In the genomic region with DNA sequence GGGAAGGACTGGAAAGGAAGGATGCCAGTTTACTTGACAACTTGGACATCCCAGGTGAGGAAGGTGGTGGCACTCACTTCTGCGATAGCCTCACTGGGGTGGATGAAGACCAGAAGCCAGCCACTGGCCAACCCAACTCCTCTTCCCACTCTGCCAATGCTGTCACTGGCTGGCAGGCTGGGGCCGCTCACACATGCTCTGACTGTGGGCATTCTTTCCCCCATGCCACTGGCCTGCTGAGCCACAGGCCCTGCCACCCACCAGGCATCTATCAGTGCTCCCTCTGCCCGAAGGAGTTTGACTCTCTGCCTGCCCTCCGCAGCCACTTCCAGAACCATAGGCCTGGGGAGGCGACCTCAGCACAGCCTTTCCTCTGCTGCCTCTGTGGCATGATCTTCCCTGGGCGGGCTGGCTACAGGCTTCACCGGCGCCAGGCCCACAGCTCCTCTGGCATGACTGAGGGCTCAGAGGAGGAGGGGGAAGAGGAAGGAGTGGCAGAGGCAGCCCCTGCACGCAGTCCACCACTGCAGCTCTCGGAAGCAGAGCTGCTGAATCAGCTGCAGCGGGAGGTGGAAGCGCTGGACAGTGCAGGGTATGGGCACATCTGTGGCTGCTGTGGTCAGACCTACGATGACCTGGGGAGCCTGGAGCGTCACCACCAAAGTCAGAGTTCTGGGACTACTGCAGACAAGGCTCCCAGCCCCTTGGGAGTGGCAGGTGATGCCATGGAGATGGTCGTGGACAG, we compare ENCODE assay signal across 20 cellular contexts. TPM values are rescaled to one million over a fixed set of nuclear protein-coding genes. Genes with fewer than 3 reads are reported as not detected.
DNase-seq lines count a peak whose midpoint lies in the region; ATAC-seq, FAIRE-seq and TF ChIP-seq lines count a peak whose summit lies in the region.
"Had no signal": no experiment of that assay in that cellular context is flagged by ENCODE, and none has a peak within 500 bp of the region (broad histone marks: within the 10 kb centered on the region; RNA-seq: fewer than 3 reads in every experiment).

No MANE protein-coding gene starts in this region.

- no peak for ATAC-seq in activated T-cell treated with anti-CD3 and anti-CD28 coated beads, Interleukin-2, amount 50 U/mL, for 4 hours
- ATAC-seq in K562, result no peak

- no peak for DNase-seq in activated T-cell treated with anti-CD3 and anti-CD28 coated beads, Interleukin-2, amount 50 U/mL, for 24 hours
- no peak for DNase-seq in activated T-cell treated with anti-CD3 and anti-CD28 coated beads, Interleukin-2, amount 50 U/mL, for 4 hours
- peak; percentile 11 for DNase-seq in D721Med (ENCODE audit: insufficient read length, low spot score)
- no peak for DNase-seq in K562 (ENCODE audit: extremely low read depth in 1 of 4, low spot score in 3 of 4)
- no peak for DNase-seq in SW480 (ENCODE audit: low spot score)
- DNase-seq in T-helper 2 cell treated with Interferon-gamma antibody and Interleukin-4, amounts not matched to agents 5 μg/mL and 100 μg/mL, for 36 hours (ENCODE audit: low spot score), result no peak
- no peak for DNase-seq in SHP77 treated with DMSO at 0.1 percent for 48 hours (lab: John Stamatoyannopoulos, UW)
- DNase-seq: DMS79 treated with DMSO at 0.1 percent for 48 hours; IMR-90; Karpas-422; MG63; NCI-H1092 treated with DMSO at 0.1 percent for 48 hours; NCI-H1694; NCI-H510A; NCI-H748 treated with DMSO at 0.1 percent for 48 hours; NK-92 treated with Interleukin-12 subunit alpha and Interleukin-12 subunit beta, amount 100 ng/mL, for 24 hours; OCI-M1 had no signal

- H3K27ac ChIP-seq in K562 (ENCODE audit: extremely low read depth, low read depth, low read length) (no peak overlapping the region), neutrophil (peak overlapping the region; percentile 71)
- H3K27ac ChIP-seq: BLaER1 had no signal

- FAIRE-seq in D721Med (lab: Jason Lieb, UNC) (no peak), K562 (lab: Jason Lieb, UNC) (no peak)
- FAIRE-seq: A204.1 had no signal

- H3K27me3 ChIP-seq in K562 (ENCODE audit: control insufficient read depth in 2 of 2, insufficient read depth in 2 of 2, low read length in 2 of 2) (no peaks in the 10 kb centered on the region), neutrophil (no peaks in the 10 kb centered on the region)
- H3K27me3 ChIP-seq: BLaER1, MG63 had no signal

- no peak overlapping the region for H3K4me3 ChIP-seq in K562
- H3K4me3 ChIP-seq in neutrophil (ENCODE audit: low read depth in 1 of 2, low read length in 1 of 2), result no peak overlapping the region
- H3K4me3 ChIP-seq: BLaER1, MG63 had no signal

- no peak overlapping the region for H3K4me2 ChIP-seq in K562 (ENCODE audit: insufficient read depth, low read length)
- H3K4me2 ChIP-seq: BLaER1 had no signal

- H3K4me3 Mint-ChIP-seq in activated T-cell treated with anti-CD3 and anti-CD28 coated beads, Interleukin-2, amount 50 U/mL, for 24 hours, result no peak overlapping the region
- no peak overlapping the region for H3K4me3 Mint-ChIP-seq in activated T-cell treated with anti-CD3 and anti-CD28 coated beads, Interleukin-2, amount 50 U/mL, for 4 hours
- H3K4me3 Mint-ChIP-seq in T-helper 2 cell treated with Interferon-gamma antibody and Interleukin-4, amounts not matched to agents 5 μg/mL and 100 μg/mL, for 36 hours, result no peak overlapping the region

- in situ Hi-C loops in K562 (cut with MboI), result no loop called here

- CTCF ChIA-PET in K562 (lab: Yijun Ruan, JAX; ENCODE audit: low intra/inter-chr PET ratio), result no interaction called here

- H3K9ac ChIP-seq in K562 (ENCODE audit: insufficient read depth in 1 of 2, low read depth in 2 of 2, low read length in 2 of 2), result 0 out of 4 replicates have a peak overlapping the region, but pooled peaks of 1 of the 2 experiments have one; percentile 37
- H3K9ac ChIP-seq: BLaER1 had no signal

- H3K36me3 Mint-ChIP-seq in activated T-cell treated with anti-CD3 and anti-CD28 coated beads, Interleukin-2, amount 50 U/mL, for 24 hours (ENCODE audit: low read depth), result peaks cover 88% of the 10 kb centered on the region
- peaks cover 26% of the 10 kb centered on the region for H3K36me3 Mint-ChIP-seq in activated T-cell treated with anti-CD3 and anti-CD28 coated beads, Interleukin-2, amount 50 U/mL, for 4 hours (ENCODE audit: insufficient read depth)
- peaks cover 45% of the 10 kb centered on the region for H3K36me3 Mint-ChIP-seq in T-helper 2 cell treated with Interferon-gamma antibody and Interleukin-4, amounts not matched to agents 5 μg/mL and 100 μg/mL, for 36 hours (ENCODE audit: low read depth)

- TF ChIP-seq POLR2A in K562 (conservative IDR thresholded peaks at IDR 0.05), result no peak

- no peaks in the 10 kb centered on the region for H3K27me3 Mint-ChIP-seq in activated T-cell treated with anti-CD3 and anti-CD28 coated beads, Interleukin-2, amount 50 U/mL, for 24 hours
- no peaks in the 10 kb centered on the region for H3K27me3 Mint-ChIP-seq in activated T-cell treated with anti-CD3 and anti-CD28 coated beads, Interleukin-2, amount 50 U/mL, for 4 hours (ENCODE audit: low read depth)
- H3K27me3 Mint-ChIP-seq in T-helper 2 cell treated with Interferon-gamma antibody and Interleukin-4, amounts not matched to agents 5 μg/mL and 100 μg/mL, for 36 hours (ENCODE audit: low read depth), result no peaks in the 10 kb centered on the region

- peak overlapping the region; percentile 22 for H3K27ac Mint-ChIP-seq in activated T-cell treated with anti-CD3 and anti-CD28 coated beads, Interleukin-2, amount 50 U/mL, for 24 hours
- H3K27ac Mint-ChIP-seq in T-helper 2 cell treated with Interferon-gamma antibody and Interleukin-4, amounts not matched to agents 5 μg/mL and 100 μg/mL, for 36 hours, result no peak overlapping the region

- 91% methylated on average over 15 of the region's 15 CpGs for WGBS in K562 (ENCODE audit: insufficient coverage, low coverage, missing lambda C conversion rate)

- no peaks in the 10 kb centered on the region for H3K9me3 Mint-ChIP-seq in activated T-cell treated with anti-CD3 and anti-CD28 coated beads, Interleukin-2, amount 50 U/mL, for 24 hours
- no peaks in the 10 kb centered on the region for H3K9me3 Mint-ChIP-seq in activated T-cell treated with anti-CD3 and anti-CD28 coated beads, Interleukin-2, amount 50 U/mL, for 4 hours
- H3K9me3 Mint-ChIP-seq in T-helper 2 cell treated with Interferon-gamma antibody and Interleukin-4, amounts not matched to agents 5 μg/mL and 100 μg/mL, for 36 hours, result no peaks in the 10 kb centered on the region

- H4K20me1 ChIP-seq in K562 (replicated peaks; ENCODE audit: control insufficient read depth, insufficient read depth, low read length), result peaks cover 5% of the 10 kb centered on the region; the same call in 1 of the 2 replicates

- H3K36me3 ChIP-seq in K562 (ENCODE audit: control insufficient read depth, insufficient read depth, low read length) (peaks cover 73% of the 10 kb centered on the region), neutrophil (peaks cover 78% of the 10 kb centered on the region)

- H3K4me1 ChIP-seq in K562 (replicated peaks in 1 of 2; ENCODE audit: control insufficient read depth in 2 of 2, insufficient read depth in 2 of 2, low read length in 2 of 2) (peaks cover 4 to 67% of the 10 kb centered on the region in 2 experiments; a peak in 3 of 5 replicates), neutrophil (ENCODE audit: control insufficient read depth in 1 of 2, insufficient read depth in 1 of 2, low read depth in 1 of 2, low read length in 1 of 2) (peaks cover 31 to 34% of the 10 kb centered on the region in 2 experiments)

- no TSS peak for BruUV-seq in K562 (replicated peaks; lab: Mats Ljungman, UMichigan)

- TF ChIP-seq CTCF in D721Med (IDR thresholded peaks at IDR 0.05; ENCODE audit: insufficient read depth, missing control alignments), result no peak
- TF ChIP-seq CTCF in K562 (IDR thresholded peaks at IDR 0.05 in 2 of 3, conservative IDR thresholded peaks at IDR 0.05 in 1 of 3; ENCODE audit: insufficient read depth in 2 of 3, low read depth in 1 of 3, low read length in 3 of 3), result no peak
- no peak for TF ChIP-seq CTCF in neutrophil (IDR thresholded peaks at IDR 0.05)

- peaks cover 39% of the 10 kb centered on the region for H3K79me2 ChIP-seq in K562 (ENCODE audit: control insufficient read depth, insufficient read depth, low read length)

- POLR2A ChIA-PET in K562 (lab: Yijun Ruan, JAX), result interaction anchor here (0.6 to 1.8 kb wide), 6 partner anchors 8 to 359 kb away, joined by 3 to 6 read pairs (median 3); partner anchors contain the start of gene FUS

- intact Hi-C loops in K562 (cut with micrococcal nuclease), result no loop called here

- H3K9me1 ChIP-seq in K562 (ENCODE audit: control insufficient read depth, insufficient read depth, low read length), result no peaks in the 10 kb centered on the region

- TF ChIP-seq RAD21 in K562 (CRISPR knock-in tag; conservative IDR thresholded peaks at IDR 0.05 in 1 of 2, IDR thresholded peaks at IDR 0.05 in 1 of 2), result no peak

- TF ChIP-seq EP300 in K562 (IDR thresholded peaks at IDR 0.05; ENCODE audit: low read length), result no peak

- H3K4me1 Mint-ChIP-seq in activated T-cell treated with anti-CD3 and anti-CD28 coated beads, Interleukin-2, amount 50 U/mL, for 24 hours (ENCODE audit: low read depth), result peaks cover 53% of the 10 kb centered on the region
- H3K4me1 Mint-ChIP-seq in activated T-cell treated with anti-CD3 and anti-CD28 coated beads, Interleukin-2, amount 50 U/mL, for 4 hours (ENCODE audit: low read depth), result peaks cover 33% of the 10 kb centered on the region
- peaks cover 13% of the 10 kb centered on the region for H3K4me1 Mint-ChIP-seq in T-helper 2 cell treated with Interferon-gamma antibody and Interleukin-4, amounts not matched to agents 5 μg/mL and 100 μg/mL, for 36 hours (ENCODE audit: low read depth)

- H3K9me3 ChIP-seq in K562 (replicated peaks; ENCODE audit: control insufficient read depth, insufficient read depth, low read depth, low read length), result no peaks in the 10 kb centered on the region
- H3K9me3 ChIP-seq in neutrophil, result no peaks in the 10 kb centered on the region
- H3K9me3 ChIP-seq: BLaER1, MG63 had no signal

- no peak overlapping the region for H2AFZ ChIP-seq in K562 (ENCODE audit: low read depth, low read length)

RNA-seq across cellular contexts. Expression of gene ZNF646, which starts 4.5 kb away (rescaled TPM):
- 10 to 100 TPM; 22.3 to 26.1 (median 22.7) TPM for total RNA-seq in activated T-cell treated with anti-CD3 and anti-CD28 coated beads, Interleukin-2, amount 50 U/mL, for 4 hours
- total RNA-seq in K562 (2011; cell fraction: chromatin; rRNA removed; ENCODE audit: low replicate concordance), result 12.6 and 34.4 TPM in 2 replicates
- 23.8 and 35.7 TPM in 2 replicates for total RNA-seq in K562 (2011; cell fraction: nucleolus; rRNA removed)
- 21.6 and 22.9 TPM in 2 replicates for total RNA-seq in K562 (2011; cell fraction: nucleoplasm; rRNA removed)
- total RNA-seq in K562 (2014; rRNA removed) (17.3 and 20.7 TPM in 2 replicates), K562 (2014; rRNA removed; fragmentation: Illumina TruSeq; extraction: Trizol) (3.8 and 4.3 TPM in 2 replicates), K562 (2015; rRNA removed; fragmentation: Illumina TruSeq; extraction: Trizol) (10.6 and 10.7 TPM in 2 replicates), K562 (2021) (16.1 and 20.6 TPM in 2 replicates)
- polyA plus RNA-seq in K562 (2011; rRNA removed) (3.4 and 4.8 TPM in 2 replicates), K562 (2014; fragmentation: Illumina TruSeq; extraction: Trizol) (8.0 and 11.1 TPM in 2 replicates), K562 (2014; fragmentation: Nextera tagmentation; extraction: Ambion mirVana) (under 1 TPM; 0.08 to 0.10 TPM), K562 (2014; rRNA removed) (9.9 and 10.4 TPM in 2 replicates)
- polyA plus RNA-seq in K562 (2011; cell fraction: cytosol; rRNA removed), result 4.3 and 7.8 TPM in 2 replicates
- 11.0 and 21.5 TPM in 2 replicates for polyA plus RNA-seq in K562 (2011; cell fraction: nucleus; rRNA removed)
- polyA plus RNA-seq in K562 (2012), result 8.4 and 10.0 TPM in 2 replicates
- polyA minus RNA-seq in K562 (2011; rRNA and poly(A)+ RNA removed), result 5.2 and 7.5 TPM in 2 replicates
- polyA minus RNA-seq in K562 (2011; cell fraction: cytosol; rRNA and poly(A)+ RNA removed), result 8.0 and 10.5 TPM in 2 replicates
- polyA minus RNA-seq in K562 (2011; cell fraction: nucleus; rRNA and poly(A)+ RNA removed), result 24.8 and 25.0 TPM in 2 replicates

RNA-seq across cellular contexts. Expression of gene ZNF668, which starts 4.7 kb away (rescaled TPM):
- total RNA-seq in activated T-cell treated with anti-CD3 and anti-CD28 coated beads, Interleukin-2, amount 50 U/mL, for 4 hours, result 10 to 100 TPM; 18.1 to 19.4 (median 19.2) TPM
- total RNA-seq in K562 (2011; cell fraction: chromatin; rRNA removed; ENCODE audit: low replicate concordance), result 5.0 and 15.9 TPM in 2 replicates
- 15.7 and 17.7 TPM in 2 replicates for total RNA-seq in K562 (2011; cell fraction: nucleolus; rRNA removed)
- total RNA-seq in K562 (2011; cell fraction: nucleoplasm; rRNA removed), result 7.7 and 10.0 TPM in 2 replicates
- 8.1 and 11.4 TPM in 2 replicates for total RNA-seq in K562 (2014; rRNA removed)
- total RNA-seq in K562 (2014; rRNA removed; fragmentation: Illumina TruSeq; extraction: Trizol), result 0.83 and 1.6 TPM in 2 replicates
- total RNA-seq in K562 (2015; rRNA removed; fragmentation: Illumina TruSeq; extraction: Trizol), result 4.4 and 5.2 TPM in 2 replicates
- 13.5 and 15.3 TPM in 2 replicates for total RNA-seq in K562 (2021)
- 3.0 and 4.7 TPM in 2 replicates for polyA plus RNA-seq in K562 (2011; rRNA removed)
- polyA plus RNA-seq in K562 (2011; cell fraction: cytosol; rRNA removed), result 5.7 and 17.3 TPM in 2 replicates
- polyA plus RNA-seq in K562 (2011; cell fraction: nucleus; rRNA removed), result 5.7 and 10.3 TPM in 2 replicates
- 6.9 and 8.6 TPM in 2 replicates for polyA plus RNA-seq in K562 (2012)
- polyA plus RNA-seq in K562 (2014; fragmentation: Illumina TruSeq; extraction: Trizol), result 3.1 and 3.3 TPM in 2 replicates
- polyA plus RNA-seq in K562 (2014; fragmentation: Nextera tagmentation; extraction: Ambion mirVana), result under 1 TPM in 1 of 2 experiments, not detected in 1; 0.04 TPM
- polyA plus RNA-seq in K562 (2014; rRNA removed), result 7.9 and 10.1 TPM in 2 replicates
- 2.5 and 3.0 TPM in 2 replicates for polyA minus RNA-seq in K562 (2011; rRNA and poly(A)+ RNA removed)
- polyA minus RNA-seq in K562 (2011; cell fraction: cytosol; rRNA and poly(A)+ RNA removed), result 6.7 and 10.6 TPM in 2 replicates
- 4.4 and 4.7 TPM in 2 replicates for polyA minus RNA-seq in K562 (2011; cell fraction: nucleus; rRNA and poly(A)+ RNA removed)

RNA-seq across cellular contexts. Expression of gene PRSS53, which starts 10.0 kb away (rescaled TPM):
- total RNA-seq in activated T-cell treated with anti-CD3 and anti-CD28 coated beads, Interleukin-2, amount 50 U/mL, for 4 hours, result 1 to 10 TPM; 4.6 to 5.6 (median 4.9) TPM
- 11.2 and 29.6 TPM in 2 replicates for total RNA-seq in K562 (2011; cell fraction: chromatin; rRNA removed; ENCODE audit: low replicate concordance)
- total RNA-seq in K562 (2011; cell fraction: nucleolus; rRNA removed), result 16.2 and 17.5 TPM in 2 replicates
- 15.5 and 16.0 TPM in 2 replicates for total RNA-seq in K562 (2011; cell fraction: nucleoplasm; rRNA removed)
- total RNA-seq in K562 (2014; rRNA removed), result 0.78 and 1.1 TPM in 2 replicates
- 0.16 and 0.40 TPM in 2 replicates for total RNA-seq in K562 (2014; rRNA removed; fragmentation: Illumina TruSeq; extraction: Trizol)
- 0.43 and 0.57 TPM in 2 replicates for total RNA-seq in K562 (2015; rRNA removed; fragmentation: Illumina TruSeq; extraction: Trizol)
- total RNA-seq in K562 (2021), result 0.85 and 1.3 TPM in 2 replicates
- 0.78 and 1.9 TPM in 2 replicates for polyA plus RNA-seq in K562 (2011; rRNA removed)
- 0.51 and 1.0 TPM in 2 replicates for polyA plus RNA-seq in K562 (2011; cell fraction: cytosol; rRNA removed)
- 23.4 and 25.9 TPM in 2 replicates for polyA plus RNA-seq in K562 (2011; cell fraction: nucleus; rRNA removed)
- 1.2 and 4.1 TPM in 2 replicates for polyA plus RNA-seq in K562 (2012)
- 0.45 and 0.69 TPM in 2 replicates for polyA plus RNA-seq in K562 (2014; fragmentation: Illumina TruSeq; extraction: Trizol)
- not detected for polyA plus RNA-seq in K562 (2014; fragmentation: Nextera tagmentation; extraction: Ambion mirVana)
- polyA plus RNA-seq in K562 (2014; rRNA removed), result 1.7 and 1.9 TPM in 2 replicates
- 0.63 and 0.78 TPM in 2 replicates for polyA minus RNA-seq in K562 (2011; rRNA and poly(A)+ RNA removed)
- 0.27 and 0.29 TPM in 2 replicates for polyA minus RNA-seq in K562 (2011; cell fraction: cytosol; rRNA and poly(A)+ RNA removed)
- polyA minus RNA-seq in K562 (2011; cell fraction: nucleus; rRNA and poly(A)+ RNA removed), result 4.4 and 6.1 TPM in 2 replicates

RNA-seq across cellular contexts. Expression of gene VKORC1, which starts 15.8 kb away (rescaled TPM):
- total RNA-seq in activated T-cell treated with anti-CD3 and anti-CD28 coated beads, Interleukin-2, amount 50 U/mL, for 4 hours, result 10 to 100 TPM; 62.8 to 63.8 (median 63.5) TPM
- 51.0 and 124 TPM in 2 replicates for total RNA-seq in K562 (2011; cell fraction: chromatin; rRNA removed; ENCODE audit: low replicate concordance)
- 125 and 158 TPM in 2 replicates for total RNA-seq in K562 (2011; cell fraction: nucleolus; rRNA removed)
- total RNA-seq in K562 (2011; cell fraction: nucleoplasm; rRNA removed), result 125 and 133 TPM in 2 replicates
- 68.1 and 83.3 TPM in 2 replicates for total RNA-seq in K562 (2014; rRNA removed)
- 28.8 and 32.1 TPM in 2 replicates for total RNA-seq in K562 (2014; rRNA removed; fragmentation: Illumina TruSeq; extraction: Trizol)
- total RNA-seq in K562 (2015; rRNA removed; fragmentation: Illumina TruSeq; extraction: Trizol), result 36.1 and 37.2 TPM in 2 replicates
- 62.1 and 66.1 TPM in 2 replicates for total RNA-seq in K562 (2021)
- polyA plus RNA-seq in K562 (2011; rRNA removed), result 119 and 164 TPM in 2 replicates
- polyA plus RNA-seq in K562 (2011; cell fraction: cytosol; rRNA removed), result 399 and 484 TPM in 2 replicates
- polyA plus RNA-seq in K562 (2011; cell fraction: nucleus; rRNA removed), result 102 and 144 TPM in 2 replicates
- 97.9 and 107 TPM in 2 replicates for polyA plus RNA-seq in K562 (2012)
- polyA plus RNA-seq in K562 (2014; fragmentation: Illumina TruSeq; extraction: Trizol), result 70.3 and 79.1 TPM in 2 replicates
- 10 to 100 TPM; 30.0 to 47.3 TPM for polyA plus RNA-seq in K562 (2014; fragmentation: Nextera tagmentation; extraction: Ambion mirVana)
- polyA plus RNA-seq in K562 (2014; rRNA removed), result 112 and 121 TPM in 2 replicates
- polyA minus RNA-seq in K562 (2011; rRNA and poly(A)+ RNA removed), result 83.5 and 88.3 TPM in 2 replicates
- 42.0 and 44.3 TPM in 2 replicates for polyA minus RNA-seq in K562 (2011; cell fraction: cytosol; rRNA and poly(A)+ RNA removed)
- polyA minus RNA-seq in K562 (2011; cell fraction: nucleus; rRNA and poly(A)+ RNA removed), result 18.0 and 29.5 TPM in 2 replicates

RNA-seq across cellular contexts. Expression of gene BCKDK, which starts 29.4 kb away (rescaled TPM):
- 10 to 100 TPM; 41.9 to 46.5 (median 43.2) TPM for total RNA-seq in activated T-cell treated with anti-CD3 and anti-CD28 coated beads, Interleukin-2, amount 50 U/mL, for 4 hours
- 17.8 and 57.4 TPM in 2 replicates for total RNA-seq in K562 (2011; cell fraction: chromatin; rRNA removed; ENCODE audit: low replicate concordance)
- total RNA-seq in K562 (2011; cell fraction: nucleolus; rRNA removed), result 36.7 and 44.2 TPM in 2 replicates
- 21.8 and 24.5 TPM in 2 replicates for total RNA-seq in K562 (2011; cell fraction: nucleoplasm; rRNA removed)
- total RNA-seq in K562 (2014; rRNA removed) (29.1 and 36.4 TPM in 2 replicates), K562 (2014; rRNA removed; fragmentation: Illumina TruSeq; extraction: Trizol) (6.0 and 9.0 TPM in 2 replicates), K562 (2015; rRNA removed; fragmentation: Illumina TruSeq; extraction: Trizol) (10.8 and 11.7 TPM in 2 replicates), K562 (2021) (33.1 and 34.8 TPM in 2 replicates)
- polyA plus RNA-seq in K562 (2011; rRNA removed) (13.1 and 23.5 TPM in 2 replicates), K562 (2014; fragmentation: Illumina TruSeq; extraction: Trizol) (22.4 and 29.2 TPM in 2 replicates), K562 (2014; fragmentation: Nextera tagmentation; extraction: Ambion mirVana) (1 to 10 TPM in 1 of 2 experiments, under 1 TPM in 1; 0.58 to 1.5 TPM), K562 (2014; rRNA removed) (25.1 and 27.1 TPM in 2 replicates)
- polyA plus RNA-seq in K562 (2011; cell fraction: cytosol; rRNA removed), result 16.2 and 36.5 TPM in 2 replicates
- 62.9 and 85.4 TPM in 2 replicates for polyA plus RNA-seq in K562 (2011; cell fraction: nucleus; rRNA removed)
- 24.6 and 34.3 TPM in 2 replicates for polyA plus RNA-seq in K562 (2012)
- 9.3 and 10.0 TPM in 2 replicates for polyA minus RNA-seq in K562 (2011; rRNA and poly(A)+ RNA removed)
- polyA minus RNA-seq in K562 (2011; cell fraction: cytosol; rRNA and poly(A)+ RNA removed), result 16.1 and 18.6 TPM in 2 replicates
- 29.1 and 36.5 TPM in 2 replicates for polyA minus RNA-seq in K562 (2011; cell fraction: nucleus; rRNA and poly(A)+ RNA removed)
